9 cellular contexts compared by ENCODE assay signal in genomic region chr2:212548459-212548815, GRCh38. TPM values are rescaled to one million over a fixed set of nuclear protein-coding genes. Genes with fewer than 3 reads are reported as not detected.
DNase-seq lines count a peak whose midpoint lies in the region; TF ChIP-seq lines count a peak whose summit lies in the region.
"Had no signal": no experiment of that assay in that cellular context is flagged by ENCODE, and none has a peak within 500 bp of the region (broad histone marks: within the 10 kb centered on the region; RNA-seq: fewer than 3 reads in every experiment).

No MANE protein-coding gene starts in this region.

- TF ChIP-seq POLR2A in esophagus muscularis mucosa (IDR thresholded peaks at IDR 0.05; ENCODE audit: low read depth): no peak

- H3K9me3 ChIP-seq in esophagus muscularis mucosa: no peaks in the 10 kb centered on the region

- peak; percentile 16 for DNase-seq in GM04504 (ENCODE audit: low read depth)
- peak; percentile 38 for DNase-seq in NCI-H460 (ENCODE audit: extremely low read depth, low read depth)
- no peak for DNase-seq in esophagus muscularis mucosa (ENCODE audit: extremely low spot score)
- no peak for DNase-seq in osteocyte (ENCODE audit: extremely low spot score, unreplicated experiment)
- DNase-seq in NCI-H1417 treated with DMSO at 0.1 percent for 48 hours (lab: John Stamatoyannopoulos, UW): no peak
- no peak for DNase-seq in cerebellar cortex (ENCODE audit: low spot score)
- no peak for DNase-seq in activated effector memory CD4-positive, alpha-beta T cell treated with anti-CD3 and anti-CD28 coated beads, Interleukin-2, amount 50 U/mL, for 16 hours
- DNase-seq in stimulated activated CD4-positive, alpha-beta T cell treated with anti-CD3 and anti-CD28 coated beads, Interleukin-4, amount 100 ng/mL, for 1 hour: no peak
- DNase-seq: activated B cell treated with CpG ODN at 0.5 μM for 24 hours had no signal

- intact Hi-C loops in esophagus muscularis mucosa (cut with DNase I): no loop called here

- TF ChIP-seq CTCF in esophagus muscularis mucosa (IDR thresholded peaks at IDR 0.05) (peak in 2 of 3 experiments; percentile 18 to 34), osteocyte (IDR thresholded peaks at IDR 0.05) (peak; percentile 68)

- H3K27me3 Mint-ChIP-seq in osteocyte (ENCODE audit: unreplicated experiment): no peaks in the 10 kb centered on the region

- H3K4me1 ChIP-seq in esophagus muscularis mucosa: peaks cover 0 to 4% (median 0%) of the 10 kb centered on the region in 4 donors

- H3K27me3 ChIP-seq in esophagus muscularis mucosa: no peaks in the 10 kb centered on the region

- no peak overlapping the region for H3K4me3 ChIP-seq in esophagus muscularis mucosa

- H3K4me1 Mint-ChIP-seq in osteocyte (ENCODE audit: unreplicated experiment): peaks cover 10% of the 10 kb centered on the region
- H3K4me1 Mint-ChIP-seq: activated B cell treated with CpG ODN at 0.5 μM for 24 hours had no signal

- no peak overlapping the region for H3K27ac ChIP-seq in esophagus muscularis mucosa (replicated peaks in 1 of 4)

- 38% methylated on average over 1 of the region's 1 CpG for WGBS in esophagus muscularis mucosa

- H3K27ac Mint-ChIP-seq in osteocyte (ENCODE audit: unreplicated experiment): no peak overlapping the region
- H3K27ac Mint-ChIP-seq: activated B cell treated with CpG ODN at 0.5 μM for 24 hours had no signal

- H3K36me3 ChIP-seq in esophagus muscularis mucosa: no peaks in the 10 kb centered on the region

- H3K9me3 Mint-ChIP-seq in osteocyte (ENCODE audit: unreplicated experiment): no peaks in the 10 kb centered on the region
- H3K9me3 Mint-ChIP-seq: activated B cell treated with CpG ODN at 0.5 μM for 24 hours had no signal

- H3K4me3 Mint-ChIP-seq in osteocyte (ENCODE audit: unreplicated experiment): no peak overlapping the region
- H3K4me3 Mint-ChIP-seq: activated B cell treated with CpG ODN at 0.5 μM for 24 hours had no signal

- H3K36me3 Mint-ChIP-seq in osteocyte (ENCODE audit: unreplicated experiment): no peaks in the 10 kb centered on the region

- no peak for TF ChIP-seq EP300 in esophagus muscularis mucosa (IDR thresholded peaks at IDR 0.05)

RNA-seq across cellular contexts. Expression of gene ERBB4, which starts 9.8 kb away (rescaled TPM):
- 0.26 and 0.32 TPM in 2 replicates for total RNA-seq in NCI-H460 (2014; rRNA removed; shearing (Covaris generic))
- 0.01 and 0.02 TPM in 2 replicates for polyA plus RNA-seq in NCI-H460 (2014; cell fraction: nucleus; rRNA removed)
- total RNA-seq in esophagus muscularis mucosa (under 1 TPM; under 0.01 to 0.19 (median 0.17) TPM), osteocyte (2.5 and 2.8 TPM in 2 replicates)
- total RNA-seq: activated B cell treated with CpG ODN at 0.5 μM for 24 hours had no signal

Comparison
In these comparisons a context has a peak if more than half of its experiments do, and no peak if none do; other contexts are left out.
1. DNase-seq: peak in GM04504 (single experiment) and NCI-H460 (single experiment); none in esophagus muscularis mucosa (single experiment), osteocyte (single experiment), NCI-H1417 treated with DMSO at 0.1 percent for 48 hours (single experiment), cerebellar cortex (single experiment), activated effector memory CD4-positive, alpha-beta T cell treated with anti-CD3 and anti-CD28 coated beads, Interleukin-2, amount 50 U/mL, for 16 hours (single experiment) and stimulated activated CD4-positive, alpha-beta T cell treated with anti-CD3 and anti-CD28 coated beads, Interleukin-4, amount 100 ng/mL, for 1 hour (single experiment).